Comparison of ENCODE assay signal across 15 cellular contexts in genomic region chr15:98012354-98012753, GRCh38. TPM values are rescaled to one million over a fixed set of nuclear protein-coding genes. Genes with fewer than 3 reads are reported as not detected.
DNase-seq lines count a peak whose midpoint lies in the region; ATAC-seq and TF ChIP-seq lines count a peak whose summit lies in the region.
"Had no signal": no experiment of that assay in that cellular context is flagged by ENCODE, and none has a peak within 500 bp of the region (broad histone marks: within the 10 kb centered on the region; RNA-seq: fewer than 3 reads in every experiment).

No MANE protein-coding gene starts in this region.

- ATAC-seq in left colon, result peak; percentile 77
- ATAC-seq: GM12878, GM23338 had no signal

- H3K9me3 ChIP-seq in GM23248 (ENCODE audit: low read depth) (no peaks in the 10 kb centered on the region), endocrine pancreas (ENCODE audit: control insufficient read depth, low read length) (no peaks in the 10 kb centered on the region), OCI-LY7 (ENCODE audit: low read length) (no peaks in the 10 kb centered on the region)
- H3K9me3 ChIP-seq: BLaER1 had no signal

- H3K79me2 ChIP-seq in GM23248 (ENCODE audit: insufficient read depth) (no peaks in the 10 kb centered on the region), OCI-LY7 (ENCODE audit: insufficient read depth, low read depth, low read length) (no peaks in the 10 kb centered on the region)

- 10 to 14% methylated on average over 5 of the region's 5 CpGs for WGBS in GM23248 (ENCODE audit: low coverage in 1 of 2, low lambda C conversion rate in 2 of 2, missing lambda C conversion rate in 2 of 2), 2 experiments

- TF ChIP-seq CTCF in OCI-LY7 (conservative IDR thresholded peaks at IDR 0.05; ENCODE audit: low read length), result no peak

- H2AFZ ChIP-seq in GM23248 (peak overlapping the region; percentile 60), OCI-LY7 (ENCODE audit: low read length) (no peak overlapping the region)
- H2AFZ ChIP-seq: GM23338 had no signal

- no peaks in the 10 kb centered on the region for H3F3A ChIP-seq in GM23248 (ENCODE audit: insufficient read depth)

- H3K27ac ChIP-seq in GM23248, result no peak overlapping the region
- peak overlapping the region; percentile 80 for H3K27ac ChIP-seq in rectal smooth muscle tissue (ENCODE audit: low read depth, low read length)
- no peak overlapping the region for H3K27ac ChIP-seq in OCI-LY7 (ENCODE audit: low read depth, low read length, poor library complexity, severe bottlenecking)
- H3K27ac ChIP-seq: BLaER1 had no signal

- BruUV-seq in OCI-LY7 (replicated peaks; lab: Mats Ljungman, UMichigan), result no TSS peak

- H3K4me2 ChIP-seq in GM23248 (ENCODE audit: unreplicated experiment) (no peak overlapping the region), OCI-LY7 (ENCODE audit: low read length) (no peak overlapping the region)
- H3K4me2 ChIP-seq: BLaER1, GM23338 had no signal

- H3K9me2 ChIP-seq in GM23248 (ENCODE audit: insufficient read depth) (no peaks in the 10 kb centered on the region), OCI-LY7 (ENCODE audit: insufficient read depth, low read length) (no peaks in the 10 kb centered on the region)

- H3K9ac ChIP-seq in GM23248, result no peak overlapping the region
- H3K9ac ChIP-seq in endocrine pancreas (ENCODE audit: control insufficient read depth, insufficient read depth, low read length), result no peak overlapping the region
- H3K9ac ChIP-seq in rectal smooth muscle tissue (ENCODE audit: low read length), result no peak overlapping the region
- H3K9ac ChIP-seq: BLaER1 had no signal

- H3K27me3 ChIP-seq in GM23248 (replicated peaks; ENCODE audit: insufficient read depth), result no peaks in the 10 kb centered on the region
- no peaks in the 10 kb centered on the region for H3K27me3 ChIP-seq in endocrine pancreas (ENCODE audit: control insufficient read depth, insufficient read depth, low read length)
- H3K27me3 ChIP-seq in rectal smooth muscle tissue (ENCODE audit: control insufficient read depth, insufficient read depth, low read length), result no peaks in the 10 kb centered on the region
- H3K27me3 ChIP-seq: BLaER1 had no signal

- H3K4me3 ChIP-seq in GM23248, result no peak overlapping the region
- peak overlapping the region; percentile 75 for H3K4me3 ChIP-seq in endocrine pancreas (ENCODE audit: control insufficient read depth, insufficient read depth, low read length)
- peak overlapping the region; percentile 51 for H3K4me3 ChIP-seq in rectal smooth muscle tissue (ENCODE audit: low read length)
- H3K4me3 ChIP-seq in OCI-LY7 (ENCODE audit: low read depth, low read length, poor library complexity, severe bottlenecking), result no peak overlapping the region
- H3K4me3 ChIP-seq: BLaER1, GM12878, GM23338 had no signal

- intact Hi-C loops in left colon (cut with DNase I, micrococcal nuclease) (no loop called here), OCI-LY7 (cut with micrococcal nuclease; ENCODE audit: unreplicated experiment) (no loop called here)

- CTCF ChIA-PET in OCI-LY7 (lab: Charles Lee; ENCODE audit: unreplicated experiment), result no interaction called here

- in situ Hi-C loops in GM23248 (cut with MboI), result no loop called here

- POLR2A ChIA-PET in OCI-LY7 (lab: Charles Lee), result no interaction called here

- DNase-seq in GM23248 (no peak), left colon (no peak), OCI-LY7 (ENCODE audit: low spot score) (no peak), activated gamma-delta T cell treated with Interleukin-2 at 50 U/mL for 16 hours (no peak), NCI-H1417 treated with DMSO at 0.1 percent for 48 hours (lab: John Stamatoyannopoulos, UW) (no peak)
- DNase-seq in activated CD4-positive, alpha-beta T cell treated with anti-CD3 and anti-CD28 coated beads for 4 hours, result no peak
- DNase-seq: 8988T; AML-193; CD8-positive, alpha-beta memory T cell; H7 had no signal

- H3K4me1 ChIP-seq in GM23248 (ENCODE audit: insufficient read depth) (no peaks in the 10 kb centered on the region), endocrine pancreas (ENCODE audit: control insufficient read depth, insufficient read depth, low read length) (peaks cover 16% of the 10 kb centered on the region), rectal smooth muscle tissue (ENCODE audit: control insufficient read depth, insufficient read depth, low read length) (peaks cover 2% of the 10 kb centered on the region), OCI-LY7 (ENCODE audit: insufficient read depth, low read length, poor library complexity, severe bottlenecking) (no peaks in the 10 kb centered on the region)

- H3K36me3 ChIP-seq in GM23248 (ENCODE audit: low read depth) (no peaks in the 10 kb centered on the region), endocrine pancreas (ENCODE audit: control insufficient read depth, insufficient read depth, low read length) (no peaks in the 10 kb centered on the region), rectal smooth muscle tissue (ENCODE audit: control insufficient read depth, insufficient read depth, low read length) (no peaks in the 10 kb centered on the region), OCI-LY7 (ENCODE audit: insufficient read depth, low read length) (no peaks in the 10 kb centered on the region)
- H3K36me3 ChIP-seq: BLaER1 had no signal

- H4K20me1 ChIP-seq in GM23248 (ENCODE audit: insufficient read depth), result no peaks in the 10 kb centered on the region
- no peaks in the 10 kb centered on the region for H4K20me1 ChIP-seq in OCI-LY7 (ENCODE audit: insufficient read depth, low read length)
- H4K20me1 ChIP-seq: BLaER1 had no signal

RNA-seq across cellular contexts. Expression of gene ARRDC4, which starts 51.9 kb away (rescaled TPM):
- 31.6 and 33.1 TPM in 2 replicates for total RNA-seq in GM23248 (2014; rRNA removed; shearing (Covaris generic))
- polyA plus RNA-seq in GM23248 (2016; fragmentation: Nextera tagmentation; extraction: Ambion mirVana), result 14.0 and 15.5 TPM in 2 replicates
- total RNA-seq in left colon, result 10 to 100 TPM; 29.0 to 55.6 TPM
- total RNA-seq in OCI-LY7 (2014; rRNA removed; shearing (Covaris generic)), result not detected in 2 replicates
- not detected in 2 replicates for total RNA-seq in OCI-LY7 (2022)

Comparison
In these comparisons a context has a peak if more than half of its experiments do, and no peak if none do; other contexts are left out.
1. H3K4me3 ChIP-seq: peak in endocrine pancreas (single experiment) and rectal smooth muscle tissue (single experiment); none in GM23248 (single experiment) and OCI-LY7 (single experiment).
2. RNA of gene ARRDC4, which starts 51.9 kb away (total RNA-seq): 29.0 to 55.6 TPM in left colon and 31.6 to 33.1 TPM in GM23248; not detected in OCI-LY7; every median in the first group is over 10 times any median in the second.